ENCODE assay signal across 8 cellular contexts in genomic region chr16:46972971-46973456, GRCh38. TPM values are rescaled to one million over a fixed set of nuclear protein-coding genes. Genes with fewer than 3 reads are reported as not detected.
DNase-seq lines count a peak whose midpoint lies in the region; ATAC-seq and TF ChIP-seq lines count a peak whose summit lies in the region.

No MANE protein-coding gene starts in this region.

- no peaks in the 10 kb centered on the region for H3K9me3 ChIP-seq in liver (ENCODE audit: control insufficient read depth in 4 of 4, low read length in 3 of 4)

- WGBS in liver = under 1% methylated on average over 61 of the region's 61 CpGs

- peak overlapping the region; percentile 99 for H3K27ac Mint-ChIP-seq in chondrocyte (ENCODE audit: unreplicated experiment)

- peaks cover 3 to 13% (median 7%) of the 10 kb centered on the region in 4 donors for H3K36me3 ChIP-seq in liver (ENCODE audit: control insufficient read depth in 4 of 4, insufficient read depth in 3 of 4, low read depth in 1 of 4, low read length in 3 of 4)

- H3K4me1 Mint-ChIP-seq in chondrocyte (ENCODE audit: low read depth) = peaks cover 32% of the 10 kb centered on the region

- H3K27ac ChIP-seq in VCaP (peak overlapping the region; percentile 96), liver (ENCODE audit: low read depth in 1 of 2, low read length in 2 of 2) (peak overlapping the region; percentile 65 to 99)

- peak; percentile 52 for ATAC-seq in GM19351 (IDR thresholded peaks at IDR 0.05; ENCODE audit: unreplicated experiment)
- peak; percentile 51 for ATAC-seq in HG03432 (IDR thresholded peaks at IDR 0.05; ENCODE audit: unreplicated experiment)

- H3K9me3 Mint-ChIP-seq in chondrocyte (ENCODE audit: low read depth) = no peaks in the 10 kb centered on the region

- H3K9ac ChIP-seq in liver (ENCODE audit: low read depth in 1 of 2, low read length in 2 of 2) = peak overlapping the region; percentile 89 to 96

- no peak for TF ChIP-seq RAD21 in liver (IDR thresholded peaks at IDR 0.05)

- H3K4me1 ChIP-seq in liver (ENCODE audit: control insufficient read depth in 4 of 4, insufficient read depth in 4 of 4, low read length in 3 of 4) = peaks cover 7 to 42% (median 16%) of the 10 kb centered on the region in 4 donors

- DNase-seq in Ammon's horn (ENCODE audit: low spot score) = peak; percentile 15
- DNase-seq in chondrocyte (ENCODE audit: low spot score) = no peak
- peak; percentile 35 to 50 for DNase-seq in stimulated activated CD8-positive, alpha-beta memory T cell treated with anti-CD3 and anti-CD28 coated beads, Interleukin-2, amount 100 ng/mL, for 48 hours (ENCODE audit: low read depth in 2 of 2)
- no peak for DNase-seq in NCI-H2107 (lab: John Stamatoyannopoulos, UW)

- H3K27me3 ChIP-seq in liver (ENCODE audit: control insufficient read depth in 4 of 4, insufficient read depth in 4 of 4, low read length in 3 of 4) = no peaks in the 10 kb centered on the region

- H3K4me3 ChIP-seq in liver (ENCODE audit: low read depth in 1 of 3, low read length in 3 of 3) = peak overlapping the region; percentile 86 to 93 (median 92)

- TF ChIP-seq CTCF in VCaP (conservative IDR thresholded peaks at IDR 0.05) = no peak
- no peak for TF ChIP-seq CTCF in chondrocyte (IDR thresholded peaks at IDR 0.05)
- no peak for TF ChIP-seq CTCF in liver (IDR thresholded peaks at IDR 0.05; ENCODE audit: low read depth, low read length, missing input control)

- peak overlapping the region; percentile 93 for H3K4me3 Mint-ChIP-seq in chondrocyte (ENCODE audit: unreplicated experiment)

- H3K27me3 Mint-ChIP-seq in chondrocyte (ENCODE audit: low read depth) = no peaks in the 10 kb centered on the region

- peaks cover 8% of the 10 kb centered on the region for H3K36me3 Mint-ChIP-seq in chondrocyte (ENCODE audit: low read depth)

TF ChIP-seq in liver, 16 proteins besides CTCF, POLR2A, EP300 and RAD21:
- TF ChIP-seq, protein P1, sequence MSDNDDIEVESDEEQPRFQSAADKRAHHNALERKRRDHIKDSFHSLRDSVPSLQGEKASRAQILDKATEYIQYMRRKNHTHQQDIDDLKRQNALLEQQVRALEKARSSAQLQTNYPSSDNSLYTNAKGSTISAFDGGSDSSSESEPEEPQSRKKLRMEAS (IDR thresholded peaks at IDR 0.05) = no peak
- no peak for TF ChIP-seq GABPA (IDR thresholded peaks at IDR 0.05 in 1 of 2, conservative IDR thresholded peaks at IDR 0.05 in 1 of 2)
- TF ChIP-seq NR2F2 (IDR thresholded peaks at IDR 0.05) = no peak
- no peak for TF ChIP-seq EGR1 (IDR thresholded peaks at IDR 0.05; ENCODE audit: low read depth in 2 of 2)
- TF ChIP-seq TAF1 (conservative IDR thresholded peaks at IDR 0.05) = no peak
- TF ChIP-seq SP1 (IDR thresholded peaks at IDR 0.05) = no peak
- TF ChIP-seq ATF3 (IDR thresholded peaks at IDR 0.05) = no peak
- TF ChIP-seq RXRA (IDR thresholded peaks at IDR 0.05) = no peak
- TF ChIP-seq HNF4A (conservative IDR thresholded peaks at IDR 0.05) = no peak
- TF ChIP-seq FOXA2 (IDR thresholded peaks at IDR 0.05) = no peak
- TF ChIP-seq ZBTB33 (IDR thresholded peaks at IDR 0.05) = no peak
- no peak for TF ChIP-seq HNF4G (IDR thresholded peaks at IDR 0.05)
TF ChIP-seq in liver: peak in this region for 0.

RNA-seq across cellular contexts. Expression of gene DNAJA2, which starts 0.5 kb away (rescaled TPM):
- total RNA-seq in chondrocyte (43.1 to 54.4 TPM (median 44.6 TPM) in 3 replicates), liver (10 to 100 TPM; 22.7 to 32.8 TPM)
- 10 to 100 TPM; 23.9 to 27.1 TPM for polyA plus RNA-seq in liver

Comparison
In these comparisons a context has a peak if more than half of its experiments do, and no peak if none do; other contexts are left out.
1. DNase-seq: peak in Ammon's horn (single experiment) and stimulated activated CD8-positive, alpha-beta memory T cell treated with anti-CD3 and anti-CD28 coated beads, Interleukin-2, amount 100 ng/mL, for 48 hours (2 of 2); none in chondrocyte (single experiment) and NCI-H2107 (single experiment).